Comparison of ENCODE assay signal across 8 cellular contexts in the genomic region with DNA sequence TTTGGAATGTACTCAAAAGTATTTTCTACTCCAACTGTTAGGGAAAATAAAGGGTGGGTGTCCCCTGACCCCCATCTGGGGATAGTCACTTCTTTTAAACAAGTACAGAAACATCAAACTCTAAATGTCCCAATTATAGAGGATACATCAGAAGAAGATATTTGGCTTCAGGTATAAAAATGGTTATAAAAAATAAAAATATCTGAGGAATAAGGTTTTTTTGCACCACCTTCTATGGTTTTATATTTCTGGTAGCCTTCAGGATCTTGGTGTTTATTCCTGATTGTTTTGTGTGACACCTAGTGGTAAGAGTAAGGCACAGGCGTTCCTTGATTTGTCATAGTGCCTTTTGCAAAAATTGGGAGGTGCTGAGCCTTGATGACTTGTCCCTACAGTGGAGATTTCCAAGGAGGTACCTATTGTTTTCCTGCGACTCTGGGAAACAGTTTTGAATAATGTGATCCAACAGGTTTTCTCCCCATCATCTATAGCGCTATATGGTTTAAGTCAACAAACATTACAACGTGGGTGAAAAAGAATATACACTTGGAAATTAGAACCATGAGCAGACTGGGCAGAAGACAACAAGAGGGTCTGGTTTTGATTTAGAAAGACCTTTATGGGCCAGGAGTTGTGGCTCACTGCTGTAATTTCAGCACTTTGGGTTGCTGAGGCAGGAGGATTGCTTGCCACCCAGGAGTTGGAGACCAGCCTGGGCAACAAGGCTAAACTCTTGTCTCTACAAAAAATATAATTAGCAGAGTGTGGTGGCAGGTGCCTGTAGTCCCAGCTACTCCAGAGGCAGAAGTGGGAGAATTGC. TPM values are rescaled to one million over a fixed set of nuclear protein-coding genes. Genes with fewer than 3 reads are reported as not detected.
DNase-seq lines count a peak whose midpoint lies in the region; ATAC-seq and TF ChIP-seq lines count a peak whose summit lies in the region.

No MANE protein-coding gene starts in this region.

- H3K27me3 ChIP-seq in esophagus (ENCODE audit: control insufficient read depth in 1 of 2, insufficient read depth in 2 of 2, low read length in 2 of 2): no peaks in the 10 kb centered on the region

- no peaks in the 10 kb centered on the region for H3K9me3 ChIP-seq in esophagus (ENCODE audit: control insufficient read depth in 2 of 2, insufficient read depth in 1 of 2, low read depth in 1 of 2, low read length in 1 of 2)

- TF ChIP-seq CTCF in omental fat pad (IDR thresholded peaks at IDR 0.05): peak in 2 of 3 donors; percentile 18 to 49

- H3K4me1 ChIP-seq in esophagus (ENCODE audit: control insufficient read depth in 2 of 2, insufficient read depth in 2 of 2, low read length in 1 of 2): peaks cover 3 to 6% of the 10 kb centered on the region in 2 donors

- H3K27ac Mint-ChIP-seq in activated naive CD8-positive, alpha-beta T cell: peak overlapping the region; percentile 96
- H3K27ac Mint-ChIP-seq in activated naive CD8-positive, alpha-beta T cell treated with anti-CD3 and anti-CD28 coated beads for 36 hours: no peak overlapping the region

- H3K27me3 Mint-ChIP-seq in activated naive CD8-positive, alpha-beta T cell: no peaks in the 10 kb centered on the region
- peaks cover 12% of the 10 kb centered on the region for H3K27me3 Mint-ChIP-seq in activated naive CD8-positive, alpha-beta T cell treated with anti-CD3 and anti-CD28 coated beads for 36 hours

- no peak for DNase-seq in activated naive CD8-positive, alpha-beta T cell treated with anti-CD3 and anti-CD28 coated beads for 36 hours
- peak; percentile 66 for DNase-seq in MV-4-11 (lab: John Stamatoyannopoulos, UW)
- peak; percentile 64 for DNase-seq in SK-N-DZ (ENCODE audit: low spot score)
- no peak for DNase-seq in omental fat pad (ENCODE audit: low spot score)
- DNase-seq in GM19238 (ENCODE audit: insufficient read length, low spot score): no peak
- DNase-seq in HPDE6-E6E7 (ENCODE audit: extremely low spot score): no peak

- no peak overlapping the region for H3K4me3 ChIP-seq in esophagus (ENCODE audit: low read depth in 1 of 2, low read length in 2 of 2)

- no peaks in the 10 kb centered on the region for H3K9me3 Mint-ChIP-seq in activated naive CD8-positive, alpha-beta T cell (ENCODE audit: low read depth)
- H3K9me3 Mint-ChIP-seq in activated naive CD8-positive, alpha-beta T cell treated with anti-CD3 and anti-CD28 coated beads for 36 hours: no peaks in the 10 kb centered on the region

- ATAC-seq in omental fat pad (ENCODE audit: low FRiP score): no peak

- H3K27ac ChIP-seq in esophagus (ENCODE audit: low read depth in 2 of 2, low read length in 1 of 2): peak overlapping the region; percentile 6 to 14

- peak overlapping the region; percentile 92 for H3K4me3 Mint-ChIP-seq in activated naive CD8-positive, alpha-beta T cell
- H3K4me3 Mint-ChIP-seq in activated naive CD8-positive, alpha-beta T cell treated with anti-CD3 and anti-CD28 coated beads for 36 hours: no peak overlapping the region

- WGBS in esophagus, 2 donors: 16 to 18% methylated on average over 4 of the region's 4 CpGs

- H3K4me1 Mint-ChIP-seq in activated naive CD8-positive, alpha-beta T cell (ENCODE audit: low read depth): peaks cover 26% of the 10 kb centered on the region
- H3K4me1 Mint-ChIP-seq in activated naive CD8-positive, alpha-beta T cell treated with anti-CD3 and anti-CD28 coated beads for 36 hours: peaks cover 34% of the 10 kb centered on the region

- H3K36me3 Mint-ChIP-seq in activated naive CD8-positive, alpha-beta T cell: peaks cover 15% of the 10 kb centered on the region
- peaks cover 19% of the 10 kb centered on the region for H3K36me3 Mint-ChIP-seq in activated naive CD8-positive, alpha-beta T cell treated with anti-CD3 and anti-CD28 coated beads for 36 hours

- peaks cover 10 to 16% of the 10 kb centered on the region in 2 donors for H3K36me3 ChIP-seq in esophagus (ENCODE audit: control insufficient read depth in 2 of 2, insufficient read depth in 2 of 2, low read length in 1 of 2)

RNA-seq across cellular contexts. Expression of gene NFKBIA, which starts 2.5 kb away (rescaled TPM):
- total RNA-seq in activated naive CD8-positive, alpha-beta T cell treated with anti-CD3 and anti-CD28 coated beads for 36 hours: 100 to 1,000 TPM; 395 to 400 TPM
- polyA plus RNA-seq in SK-N-DZ (2014; cell fraction: cytosol; rRNA removed): 39.1 and 52.8 TPM in 2 replicates
- 109 and 143 TPM in 2 replicates for polyA plus RNA-seq in SK-N-DZ (2014; cell fraction: nucleus; rRNA removed)
- 100 to 1,000 TPM; 121 to 206 TPM for polyA plus RNA-seq in esophagus
- total RNA-seq in omental fat pad: 1,000 to 10,000 TPM in 1 of 4 donors, 100 to 1,000 TPM in 3; 291 to 1,245 (median 645) TPM

Comparison
In these comparisons a context has a peak if more than half of its experiments do, and no peak if none do; other contexts are left out.
1. DNase-seq: peak in MV-4-11 (single experiment) and SK-N-DZ (single experiment); none in activated naive CD8-positive, alpha-beta T cell treated with anti-CD3 and anti-CD28 coated beads for 36 hours (single experiment), omental fat pad (single experiment), GM19238 (single experiment) and HPDE6-E6E7 (single experiment).